8 cellular contexts compared by ENCODE assay signal in the genomic region with DNA sequence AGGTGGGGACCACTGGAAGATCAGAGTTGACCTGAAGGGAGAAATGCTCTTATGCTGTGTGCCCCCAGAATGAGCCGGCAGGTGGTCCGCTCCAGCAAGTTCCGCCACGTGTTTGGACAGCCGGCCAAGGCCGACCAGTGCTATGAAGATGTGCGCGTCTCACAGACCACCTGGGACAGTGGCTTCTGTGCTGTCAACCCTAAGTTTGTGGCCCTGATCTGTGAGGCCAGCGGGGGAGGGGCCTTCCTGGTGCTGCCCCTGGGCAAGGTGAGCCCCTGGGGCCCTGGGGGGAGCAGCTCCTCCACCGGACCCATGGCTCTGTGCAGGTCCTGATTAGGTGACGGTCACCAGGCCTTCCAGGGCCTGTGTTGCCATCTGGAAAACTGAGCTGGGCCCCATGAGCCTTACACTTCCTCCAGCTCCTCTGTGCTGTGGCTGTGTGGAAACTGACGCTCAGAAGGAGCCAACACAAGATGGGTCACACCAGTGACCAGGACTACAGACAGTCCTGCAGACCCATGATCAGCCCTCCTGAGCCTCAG. TPM values are rescaled to one million over a fixed set of nuclear protein-coding genes. Genes with fewer than 3 reads are reported as not detected.
DNase-seq lines count a peak whose midpoint lies in the region; ATAC-seq and TF ChIP-seq lines count a peak whose summit lies in the region.

No MANE protein-coding gene starts in this region.

- H3K36me3 ChIP-seq in esophagus muscularis mucosa = peaks cover 0 to 8% (median 4%) of the 10 kb centered on the region in 4 donors

- no TSS peak for BruUV-seq in MCF 10A (replicated peaks; lab: Mats Ljungman, UMichigan)

- 89% methylated on average over 5 of the region's 12 CpGs for WGBS in esophagus muscularis mucosa

- H3K27ac Mint-ChIP-seq in MCF 10A (ENCODE audit: low read depth, unreplicated experiment) = no peak overlapping the region

- TF ChIP-seq CTCF in esophagus muscularis mucosa (IDR thresholded peaks at IDR 0.05) (no peak), MCF 10A (IDR thresholded peaks at IDR 0.05; ENCODE audit: unreplicated experiment) (no peak)

- no peaks in the 10 kb centered on the region for H3K9me3 Mint-ChIP-seq in MCF 10A (ENCODE audit: unreplicated experiment)

- H3K36me3 Mint-ChIP-seq in MCF 10A (ENCODE audit: insufficient read depth, unreplicated experiment) = no peaks in the 10 kb centered on the region

- H3K4me1 Mint-ChIP-seq in MCF 10A (ENCODE audit: insufficient read depth, unreplicated experiment) = peaks cover 4% of the 10 kb centered on the region

- DNase-seq in SKM-1 treated with dmso at 0.1 percent for 144 hours (lab: John Stamatoyannopoulos, UW; ENCODE audit: unreplicated experiment) = peak; percentile 62
- DNase-seq in esophagus muscularis mucosa (ENCODE audit: extremely low spot score) = no peak
- DNase-seq in stimulated activated CD8-positive, alpha-beta memory T cell treated with anti-CD3 and anti-CD28 coated beads, Interleukin-15, amount 100 ng/mL, for 48 hours (ENCODE audit: low read depth in 2 of 2) = peak; percentile 16 to 24
- no peak for DNase-seq in HuH-7.5 (ENCODE audit: low spot score)
- no peak for DNase-seq in MCF 10A (ENCODE audit: unreplicated experiment)

- H3K4me3 ChIP-seq in esophagus muscularis mucosa = peak overlapping the region; percentile 61 to 74 (median 63)

- intact Hi-C loops in esophagus muscularis mucosa (cut with DNase I) (no loop called here), MCF 10A (cut with micrococcal nuclease) (no loop called here)

- no peak overlapping the region for H3K4me3 Mint-ChIP-seq in MCF 10A (ENCODE audit: unreplicated experiment)

- H3K4me1 ChIP-seq in esophagus muscularis mucosa = peaks cover 11 to 35% (median 26%) of the 10 kb centered on the region in 4 donors

- H3K27me3 ChIP-seq in esophagus muscularis mucosa = no peaks in the 10 kb centered on the region

- TF ChIP-seq POLR2A in GM18526 (IDR thresholded peaks at IDR 0.05; ENCODE audit: extremely low read depth, insufficient read length) = peak; percentile 40
- TF ChIP-seq POLR2A in esophagus muscularis mucosa (IDR thresholded peaks at IDR 0.05; ENCODE audit: low read depth) = no peak

- POLR2A ChIA-PET in MCF 10A (lab: Yijun Ruan, JAX) = interaction anchor here (0.6 kb wide), 1 partner anchor 24 kb away, joined by 4 read pairs; no protein-coding TSS in a partner anchor

- H3K27me3 Mint-ChIP-seq in MCF 10A (ENCODE audit: insufficient read depth, unreplicated experiment) = no peaks in the 10 kb centered on the region

- H3K9me3 ChIP-seq in esophagus muscularis mucosa = no peaks in the 10 kb centered on the region

- no peak for ATAC-seq in HG03469 (IDR thresholded peaks at IDR 0.05; ENCODE audit: unreplicated experiment)
- no peak for ATAC-seq in GM18868 (IDR thresholded peaks at IDR 0.05; ENCODE audit: unreplicated experiment)

- no peak for TF ChIP-seq EP300 in esophagus muscularis mucosa (IDR thresholded peaks at IDR 0.05)

- peak overlapping the region in 3 of 4 donors; percentile 43 to 52 (median 51) for H3K27ac ChIP-seq in esophagus muscularis mucosa (replicated peaks in 1 of 4)

- CTCF ChIA-PET in MCF 10A (lab: Yijun Ruan, JAX) = interaction anchor here (0.5 to 2.4 kb wide), 2 partner anchors 93 to 185 kb away, joined by 3 to 9 read pairs; a partner anchor contains a TSS

RNA-seq across cellular contexts. Expression of a gene that starts 1.8 kb away (rescaled TPM):
- total RNA-seq in esophagus muscularis mucosa (10 to 100 TPM; 11.0 to 33.5 (median 23.1) TPM), MCF 10A (2022) (0.83 and 1.9 TPM in 2 replicates)

RNA-seq across cellular contexts. Expression of a gene that starts 8.3 kb away (rescaled TPM):
- 100 to 1,000 TPM in 2 of 4 donors, 10 to 100 TPM in 2; 43.4 to 205 (median 116) TPM for total RNA-seq in esophagus muscularis mucosa
- total RNA-seq in MCF 10A (2022) = 132 and 133 TPM in 2 replicates

RNA-seq across cellular contexts. Expression of a gene that starts 8.5 kb away (rescaled TPM):
- 10 to 100 TPM; 12.9 to 27.1 (median 23.1) TPM for total RNA-seq in esophagus muscularis mucosa
- 21.4 and 37.1 TPM in 2 replicates for total RNA-seq in MCF 10A (2022)

RNA-seq across cellular contexts. Expression of a gene that starts 13.8 kb away (rescaled TPM):
- total RNA-seq in esophagus muscularis mucosa (10 to 100 TPM in 3 of 4 donors, 1 to 10 TPM in 1; 2.5 to 23.7 (median 15.0) TPM), MCF 10A (2022) (13.4 TPM in 2 replicates)

Comparison
In these comparisons a context has a peak if more than half of its experiments do, and no peak if none do; other contexts are left out.
1. DNase-seq: peak in SKM-1 treated with dmso at 0.1 percent for 144 hours (single experiment) and stimulated activated CD8-positive, alpha-beta memory T cell treated with anti-CD3 and anti-CD28 coated beads, Interleukin-15, amount 100 ng/mL, for 48 hours (2 of 2); none in esophagus muscularis mucosa (single experiment), HuH-7.5 (single experiment) and MCF 10A (single experiment).